Comparison of ENCODE assay signal across 16 cellular contexts in genomic region chr13:95199896-95200295, GRCh38.
DNase-seq lines count a peak whose midpoint lies in the region; ATAC-seq and TF ChIP-seq lines count a peak whose summit lies in the region.
"Had no signal": no experiment of that assay in that cellular context is flagged by ENCODE, and none has a peak within 500 bp of the region (broad histone marks: within the 10 kb centered on the region; RNA-seq: fewer than 3 reads in every experiment).

No MANE protein-coding gene starts in this region.

- no peaks in the 10 kb centered on the region for H3K27me3 Mint-ChIP-seq in activated CD4-positive, alpha-beta memory T cell treated with anti-CD3 and anti-CD28 coated beads for 36 hours
- H3K27me3 Mint-ChIP-seq: B cell; CD4-positive, alpha-beta T cell had no signal

- H3K36me3 Mint-ChIP-seq in activated CD4-positive, alpha-beta memory T cell treated with anti-CD3 and anti-CD28 coated beads for 36 hours: peaks cover 29% of the 10 kb centered on the region

- ATAC-seq in Panc1: no peak
- peak; percentile 31 for ATAC-seq in left colon
- ATAC-seq: GM12878, HCT116 had no signal

- H3K4me1 Mint-ChIP-seq in activated CD4-positive, alpha-beta memory T cell treated with anti-CD3 and anti-CD28 coated beads for 36 hours (ENCODE audit: low read depth): no peaks in the 10 kb centered on the region
- H3K4me1 Mint-ChIP-seq: B cell had no signal

- TF ChIP-seq CTCF in Panc1 (IDR thresholded peaks at IDR 0.05): no peak
- no peak for TF ChIP-seq CTCF in epithelial cell of proximal tubule (conservative IDR thresholded peaks at IDR 0.05; ENCODE audit: low read depth, low read length)

- H3K9me3 Mint-ChIP-seq in activated CD4-positive, alpha-beta memory T cell treated with anti-CD3 and anti-CD28 coated beads for 36 hours: peaks cover 11% of the 10 kb centered on the region

- intact Hi-C loops in Panc1 (cut with micrococcal nuclease; ENCODE audit: unreplicated experiment): no loop called here
- intact Hi-C loops in left colon (cut with DNase I, micrococcal nuclease): loop anchor here (10.0 kb wide), 2 partner anchors 95 to 205 kb away; no protein-coding TSS in a partner anchor
- intact Hi-C loops in activated CD4-positive, alpha-beta memory T cell treated with anti-CD3 and anti-CD28 coated beads for 36 hours (cut with micrococcal nuclease): no loop called here

- POLR2A ChIA-PET in Panc1 (lab: Charles Lee): no interaction called here
- POLR2A ChIA-PET in activated CD4-positive, alpha-beta memory T cell treated with anti-CD3 and anti-CD28 coated beads for 36 hours (lab: Charles Lee): no interaction called here

- no peaks in the 10 kb centered on the region for H3K27me3 ChIP-seq in Panc1 (ENCODE audit: control insufficient read depth, insufficient read depth, low read length)

- CTCF ChIA-PET in Panc1 (lab: Charles Lee): no interaction called here
- CTCF ChIA-PET in activated CD4-positive, alpha-beta memory T cell treated with anti-CD3 and anti-CD28 coated beads for 36 hours (lab: Charles Lee): no interaction called here

- H3K4me1 ChIP-seq in Panc1 (ENCODE audit: control insufficient read depth, insufficient read depth, low read length): no peaks in the 10 kb centered on the region

- H3K27ac Mint-ChIP-seq in activated CD4-positive, alpha-beta memory T cell treated with anti-CD3 and anti-CD28 coated beads for 36 hours: no peak overlapping the region
- H3K27ac Mint-ChIP-seq: B cell; CD4-positive, alpha-beta T cell had no signal

- H3K9me3 ChIP-seq in Panc1 (ENCODE audit: control insufficient read depth, insufficient read depth, low read depth, low read length): no peaks in the 10 kb centered on the region

- H3K36me3 ChIP-seq in Panc1 (ENCODE audit: control insufficient read depth, insufficient read depth, low read length): no peaks in the 10 kb centered on the region

- DNase-seq in Panc1 (ENCODE audit: low read depth, low spot score): no peak
- DNase-seq in epithelial cell of proximal tubule (ENCODE audit: low read depth): peak; percentile 71
- DNase-seq in left colon: no peak
- DNase-seq in renal cortical epithelial cell (ENCODE audit: low read depth): peak; percentile 91
- no peak for DNase-seq in NCI-H1105 treated with DMSO at 0.1 percent for 48 hours (lab: John Stamatoyannopoulos, UW)
- DNase-seq in activated CD4-positive, alpha-beta memory T cell treated with anti-CD3 and anti-CD28 coated beads for 36 hours: no peak
- no peak for DNase-seq in activated CD4-positive, alpha-beta T cell treated with anti-CD3 and anti-CD28 coated beads, Interleukin-2, amount 50 U/mL, for 48 hours
- DNase-seq in Ammon's horn (ENCODE audit: low spot score): no peak
- DNase-seq: ACHN; C1 segment of cervical spinal cord; CD4-positive, alpha-beta T cell; DMS79; GM23248 had no signal

- H3K27ac ChIP-seq in Panc1 (ENCODE audit: low read length): 0 out of 2 replicates have a peak overlapping the region, but pooled peaks have one; percentile 29
- H3K27ac ChIP-seq: GM23248 had no signal

- H3K4me3 Mint-ChIP-seq in activated CD4-positive, alpha-beta memory T cell treated with anti-CD3 and anti-CD28 coated beads for 36 hours: no peak overlapping the region
- H3K4me3 Mint-ChIP-seq: B cell; CD4-positive, alpha-beta T cell had no signal

- H3K4me3 ChIP-seq in Panc1 (ENCODE audit: low read depth in 2 of 2, low read length in 2 of 2): no peak overlapping the region
- H3K4me3 ChIP-seq in epithelial cell of proximal tubule (ENCODE audit: low read depth, low read length): no peak overlapping the region
- H3K4me3 ChIP-seq: GM12878, GM23248 had no signal

- no TSS peak for BruUV-seq in Panc1 (replicated peaks; lab: Mats Ljungman, UMichigan)

- in situ Hi-C loops in Panc1 (cut with HindIII; ENCODE audit: low pct_unique_long_range_greater_than_20kb, low sequenced_read_pairs): no loop called here

Comparison
In these comparisons a context has a peak if more than half of its experiments do, and no peak if none do; other contexts are left out.
1. DNase-seq: peak in epithelial cell of proximal tubule (single experiment) and renal cortical epithelial cell (single experiment); none in Panc1 (single experiment), left colon (0 of 2), NCI-H1105 treated with DMSO at 0.1 percent for 48 hours (single experiment), activated CD4-positive, alpha-beta memory T cell treated with anti-CD3 and anti-CD28 coated beads for 36 hours (single experiment), activated CD4-positive, alpha-beta T cell treated with anti-CD3 and anti-CD28 coated beads, Interleukin-2, amount 50 U/mL, for 48 hours (0 of 2) and Ammon's horn (single experiment).
2. intact Hi-C loops: an anchor here in left colon (10.0 kb wide); none called in Panc1 and activated CD4-positive, alpha-beta memory T cell treated with anti-CD3 and anti-CD28 coated beads for 36 hours.